14 cellular contexts compared by ENCODE assay signal in the genomic region with DNA sequence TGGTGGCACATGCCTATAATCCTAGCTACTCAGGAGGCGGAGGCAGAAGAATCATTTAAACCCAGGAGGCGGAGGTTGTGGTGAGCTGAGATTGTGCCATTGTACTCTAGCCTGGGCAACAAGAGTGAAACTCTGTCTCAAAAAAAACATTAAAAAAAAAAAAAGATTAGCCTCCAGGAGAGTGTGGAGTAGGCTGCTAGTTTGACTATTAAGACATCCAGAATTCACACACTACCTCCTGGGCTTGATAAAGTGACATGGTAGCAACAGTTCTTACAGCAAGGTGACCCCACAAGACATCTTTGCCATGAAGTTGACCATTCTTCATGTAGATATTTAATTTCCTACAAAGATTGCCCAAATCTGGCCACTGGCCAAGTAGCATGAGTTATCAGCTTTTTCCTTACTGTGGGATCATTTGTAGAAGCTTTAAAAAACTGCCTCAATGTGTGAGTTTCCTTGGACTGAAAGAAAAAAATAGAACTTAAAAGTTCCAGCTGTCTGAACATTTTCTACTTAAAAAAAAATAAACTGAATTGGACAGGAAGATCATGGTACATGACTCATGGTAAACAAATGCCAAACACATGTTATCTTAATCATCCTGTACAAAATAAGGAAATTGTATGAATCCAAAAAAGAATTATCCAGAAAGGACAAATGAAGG. TPM values are rescaled to one million over a fixed set of nuclear protein-coding genes. Genes with fewer than 3 reads are reported as not detected.
DNase-seq lines count a peak whose midpoint lies in the region; ATAC-seq, FAIRE-seq and TF ChIP-seq lines count a peak whose summit lies in the region.
"Had no signal": no experiment of that assay in that cellular context is flagged by ENCODE, and none has a peak within 500 bp of the region (broad histone marks: within the 10 kb centered on the region; RNA-seq: fewer than 3 reads in every experiment).

No MANE protein-coding gene starts in this region.

- peak overlapping the region; percentile 39 to 78 for H3K27ac ChIP-seq in A549

- H3K4me1 ChIP-seq in A549: peaks cover 13% of the 10 kb centered on the region

- H3K27me3 Mint-ChIP-seq in activated CD4-positive, alpha-beta T cell treated with anti-CD3 and anti-CD28 coated beads for 36 hours: no peaks in the 10 kb centered on the region

- no peaks in the 10 kb centered on the region for H3K36me3 Mint-ChIP-seq in activated CD4-positive, alpha-beta T cell treated with anti-CD3 and anti-CD28 coated beads for 36 hours (ENCODE audit: low read depth)
- H3K36me3 Mint-ChIP-seq: CD4-positive, alpha-beta memory T cell; stimulated activated memory B cell treated with anti-CD40 and anti-IgM and Interleukin-4, amounts not matched to agents 10 μg/mL and 1 μg/mL and 100 μg/mL, for 72 hours had no signal

- DNase-seq in A549 (ENCODE audit: low read depth in 1 of 2, low spot score in 1 of 2): peak in 1 of 2 experiments; percentile 13
- DNase-seq in LHCN-M2 (ENCODE audit: low read depth): peak; percentile 97
- peak; percentile 92 for DNase-seq in dedifferentiated amniotic fluid mesenchymal stem cell (ENCODE audit: extremely low spot score)
- DNase-seq in left lobe of liver (ENCODE audit: low spot score): no peak
- DNase-seq in stimulated activated CD4-positive, alpha-beta T cell treated with anti-CD3 and anti-CD28 coated beads, Interleukin-4, amount 100 ng/mL, for 24 hours: no peak
- DNase-seq in CD1c-positive myeloid dendritic cell (ENCODE audit: extremely low spot score): no peak
- no peak for DNase-seq in activated CD4-positive, alpha-beta T cell treated with anti-CD3 and anti-CD28 coated beads for 36 hours
- DNase-seq in COR-L47 (lab: John Stamatoyannopoulos, UW): no peak
- DNase-seq: activated CD8-positive, alpha-beta T cell treated with anti-CD3 and anti-CD28 coated beads, Interleukin-2, amount 10 ng/mL, durations not matched to agents 7 days and 5 days; CD4-positive, alpha-beta memory T cell; effector memory CD4-positive, alpha-beta T cell; NCI-H774 had no signal

- no peaks in the 10 kb centered on the region for H3K4me1 Mint-ChIP-seq in activated CD4-positive, alpha-beta T cell treated with anti-CD3 and anti-CD28 coated beads for 36 hours
- H3K4me1 Mint-ChIP-seq: CD4-positive, alpha-beta memory T cell had no signal

- no peak for ATAC-seq in A549
- ATAC-seq in left lobe of liver: peak; percentile 12
- no peak for ATAC-seq in activated CD4-positive, alpha-beta T cell treated with anti-CD3 and anti-CD28 coated beads for 36 hours
- ATAC-seq: activated CD8-positive, alpha-beta T cell treated with anti-CD3 and anti-CD28 coated beads, Interleukin-2, amount 10 ng/mL, durations not matched to agents 7 days and 5 days; stimulated activated memory B cell treated with anti-CD40 and anti-IgM and Interleukin-4, amounts not matched to agents 10 μg/mL and 1 μg/mL and 100 μg/mL, for 72 hours had no signal

- TF ChIP-seq RAD21 in A549 (conservative IDR thresholded peaks at IDR 0.05 in 1 of 2, IDR thresholded peaks at IDR 0.05 in 1 of 2): no peak

- H3K4me2 ChIP-seq in A549: peak overlapping the region; percentile 42; the same call in 1 of the 3 replicates

- 94% methylated on average over 2 of the region's 2 CpGs for WGBS in A549 (ENCODE audit: missing lambda C conversion rate)

- intact Hi-C loops in activated CD4-positive, alpha-beta T cell treated with anti-CD3 and anti-CD28 coated beads for 36 hours (cut with DNase I, micrococcal nuclease): no loop called here

- TF ChIP-seq POLR2A in A549 (IDR thresholded peaks at IDR 0.05; ENCODE audit: low read length): no peak

- no peak overlapping the region for H3K4me3 ChIP-seq in A549

- CTCF ChIA-PET in A549 (lab: Yijun Ruan, JAX): no interaction called here
- CTCF ChIA-PET in activated CD4-positive, alpha-beta T cell treated with anti-CD3 and anti-CD28 coated beads for 36 hours (lab: Charles Lee): interaction anchor here (1.7 kb wide), 1 partner anchor 30 kb away, joined by 4 read pairs; no protein-coding TSS in a partner anchor

- no peak for FAIRE-seq in A549 (lab: Jason Lieb, UNC)

- H3K9me3 Mint-ChIP-seq in activated CD4-positive, alpha-beta T cell treated with anti-CD3 and anti-CD28 coated beads for 36 hours (ENCODE audit: low read depth): no peaks in the 10 kb centered on the region
- H3K9me3 Mint-ChIP-seq: stimulated activated memory B cell treated with anti-CD40 and anti-IgM and Interleukin-4, amounts not matched to agents 10 μg/mL and 1 μg/mL and 100 μg/mL, for 72 hours had no signal

- TF ChIP-seq EP300 in A549 (IDR thresholded peaks at IDR 0.05): no peak

- no peak overlapping the region for H3K27ac Mint-ChIP-seq in activated CD4-positive, alpha-beta T cell treated with anti-CD3 and anti-CD28 coated beads for 36 hours
- H3K27ac Mint-ChIP-seq: activated CD8-positive, alpha-beta T cell treated with anti-CD3 and anti-CD28 coated beads, Interleukin-2, amount 10 ng/mL, durations not matched to agents 7 days and 5 days; CD4-positive, alpha-beta memory T cell; stimulated activated memory B cell treated with anti-CD40 and anti-IgM and Interleukin-4, amounts not matched to agents 10 μg/mL and 1 μg/mL and 100 μg/mL, for 72 hours had no signal

- POLR2A ChIA-PET in A549 (lab: Yijun Ruan, JAX): no interaction called here
- POLR2A ChIA-PET in activated CD4-positive, alpha-beta T cell treated with anti-CD3 and anti-CD28 coated beads for 36 hours (lab: Charles Lee): no interaction called here

- peaks cover 7% of the 10 kb centered on the region; the same call in 1 of the 3 replicates for H3K9me3 ChIP-seq in A549

- no peak for TF ChIP-seq CTCF in A549 (IDR thresholded peaks at IDR 0.05)

- H3K4me3 Mint-ChIP-seq in activated CD4-positive, alpha-beta T cell treated with anti-CD3 and anti-CD28 coated beads for 36 hours: no peak overlapping the region
- H3K4me3 Mint-ChIP-seq: activated CD8-positive, alpha-beta T cell treated with anti-CD3 and anti-CD28 coated beads, Interleukin-2, amount 10 ng/mL, durations not matched to agents 7 days and 5 days; CD4-positive, alpha-beta memory T cell; neural crest cell; stimulated activated memory B cell treated with anti-CD40 and anti-IgM and Interleukin-4, amounts not matched to agents 10 μg/mL and 1 μg/mL and 100 μg/mL, for 72 hours had no signal

TF ChIP-seq in A549, 52 proteins besides CTCF, POLR2A, EP300 and RAD21:
- TF ChIP-seq PHF8 (IDR thresholded peaks at IDR 0.05; ENCODE audit: borderline replicate concordance, low read depth): no peak
- TF ChIP-seq FOSL2 (IDR thresholded peaks at IDR 0.05): no peak
- TF ChIP-seq FOSL2 (CRISPR knock-in tag; IDR thresholded peaks at IDR 0.05): peak; percentile 65

RNA-seq across cellular contexts. Expression of gene SPRY1, which starts 35.3 kb away (rescaled TPM):
- 2.1 and 2.4 TPM in 2 replicates for polyA plus RNA-seq in A549 (2011; rRNA removed)
- 0.61 and 0.89 TPM in 2 replicates for polyA plus RNA-seq in A549 (2012; cell fraction: cytosol; rRNA removed)
- 0.98 TPM in 2 replicates for polyA plus RNA-seq in A549 (2012; cell fraction: nucleus; rRNA removed)
- polyA plus RNA-seq in A549 (2017; fragmentation: RNase III; extraction: RNeasy Plus Mini Kit Qiagen cat#74134 plus additional on column Dnase treatment): 0.21 to 0.54 TPM (median 0.31 TPM) in 3 replicates
- polyA minus RNA-seq in A549 (2011; rRNA and poly(A)+ RNA removed): 2.4 and 2.8 TPM in 2 replicates
- 6.2 and 13.5 TPM in 2 replicates for total RNA-seq in LHCN-M2 (2014; rRNA removed)
- polyA plus RNA-seq in LHCN-M2 (2012): 3.7 TPM
- total RNA-seq in left lobe of liver: 15.0 TPM
- total RNA-seq in activated CD4-positive, alpha-beta T cell treated with anti-CD3 and anti-CD28 coated beads for 36 hours: 10 to 100 TPM; 51.2 to 52.0 TPM

Comparison
In these comparisons a context has a peak if more than half of its experiments do, and no peak if none do; other contexts are left out.
1. DNase-seq: peak in LHCN-M2 (single experiment) and dedifferentiated amniotic fluid mesenchymal stem cell (single experiment); none in left lobe of liver (single experiment), stimulated activated CD4-positive, alpha-beta T cell treated with anti-CD3 and anti-CD28 coated beads, Interleukin-4, amount 100 ng/mL, for 24 hours (single experiment), CD1c-positive myeloid dendritic cell (single experiment), activated CD4-positive, alpha-beta T cell treated with anti-CD3 and anti-CD28 coated beads for 36 hours (single experiment) and COR-L47 (single experiment).